8 cellular contexts compared by ENCODE assay signal in genomic region chr1:145892486-145893087, GRCh38. TPM values are rescaled to one million over a fixed set of nuclear protein-coding genes. Genes with fewer than 3 reads are reported as not detected.
A peak's percentile ranks its signal among the peaks of the same experiment; 100 is the strongest.
DNase-seq lines count a peak whose midpoint lies in the region; ATAC-seq and TF ChIP-seq lines count a peak whose summit lies in the region.

No MANE protein-coding gene starts in this region.

- no peak overlapping the region for H2AFZ ChIP-seq in hepatocyte

- DNase-seq in HT-29 (ENCODE audit: low spot score) (peak; percentile 38), ascending aorta (ENCODE audit: low spot score in 2 of 2) (no peak), hepatocyte (ENCODE audit: low spot score) (peak; percentile 45), GF-D8 (lab: John Stamatoyannopoulos, UW) (no peak), BE2C (no peak)

- no peaks in the 10 kb centered on the region for H3K9me3 ChIP-seq in ascending aorta
- H3K9me3 ChIP-seq in hepatocyte (ENCODE audit: low read depth), result no peaks in the 10 kb centered on the region
- H3K9me3 ChIP-seq in stomach smooth muscle (ENCODE audit: control insufficient read depth in 2 of 2, low read length in 2 of 2), result no peaks in the 10 kb centered on the region
- H3K9me3 ChIP-seq in BE2C, result no peaks in the 10 kb centered on the region

- no peaks in the 10 kb centered on the region for H4K20me1 ChIP-seq in hepatocyte (ENCODE audit: insufficient read depth, poor library complexity, severe bottlenecking)

- H3K36me3 ChIP-seq in ascending aorta (peaks cover 24 to 44% of the 10 kb centered on the region in 2 donors), hepatocyte (replicated peaks; ENCODE audit: insufficient read depth, low read depth) (no peaks in the 10 kb centered on the region), stomach smooth muscle (ENCODE audit: control insufficient read depth in 2 of 2, insufficient read depth in 2 of 2, low read length in 2 of 2) (no peaks in the 10 kb centered on the region), BE2C (no peaks in the 10 kb centered on the region)

- H3K9ac ChIP-seq in stomach smooth muscle (ENCODE audit: low read length in 2 of 2), result peak overlapping the region; percentile 58 to 76

- H3K27ac ChIP-seq in ascending aorta (peak overlapping the region; percentile 92 to 98), hepatocyte (peak overlapping the region; percentile 94), stomach smooth muscle (ENCODE audit: low read length) (peak overlapping the region; percentile 75)

- WGBS in hepatocyte (ENCODE audit: low lambda C conversion rate, missing lambda C conversion rate), result 65% methylated on average over 3 of the region's 3 CpGs

- intact Hi-C loops in ascending aorta (cut with DNase I), result loop anchor here (1.0 to 5.0 kb wide), 4 partner anchors 16 to 120 kb away; no protein-coding TSS in a partner anchor

- no peak for ATAC-seq in GM21515 (IDR thresholded peaks at IDR 0.05; ENCODE audit: unreplicated experiment)
- no peak for ATAC-seq in HG02623 (IDR thresholded peaks at IDR 0.05; ENCODE audit: unreplicated experiment)

- H3K4me3 ChIP-seq in ascending aorta (peak overlapping the region in 1 of 2 donors; percentile 23), hepatocyte (no peak overlapping the region), stomach smooth muscle (ENCODE audit: low read length in 2 of 2) (peak overlapping the region in 1 of 2 donors; percentile 67), BE2C (ENCODE audit: low read depth, low read length) (no peak overlapping the region)

- TF ChIP-seq CTCF in ascending aorta (IDR thresholded peaks at IDR 0.05) (no peak), hepatocyte (IDR thresholded peaks at IDR 0.05; ENCODE audit: poor library complexity) (no peak), BE2C (IDR thresholded peaks at IDR 0.05; ENCODE audit: low read depth, low read length) (no peak)

- peak overlapping the region; percentile 69 for H3K4me2 ChIP-seq in hepatocyte

- no peaks in the 10 kb centered on the region for H3K79me2 ChIP-seq in hepatocyte

- peaks cover 14 to 36% of the 10 kb centered on the region in 2 donors for H3K4me1 ChIP-seq in ascending aorta
- H3K4me1 ChIP-seq in hepatocyte (ENCODE audit: insufficient read depth), result peaks cover 16% of the 10 kb centered on the region
- H3K4me1 ChIP-seq in stomach smooth muscle (ENCODE audit: control insufficient read depth, insufficient read depth, low read length), result peaks cover 14% of the 10 kb centered on the region
- peaks cover 6% of the 10 kb centered on the region; the same call in 1 of the 2 replicates for H3K4me1 ChIP-seq in BE2C

- H3K27me3 ChIP-seq in ascending aorta (no peaks in the 10 kb centered on the region), hepatocyte (no peaks in the 10 kb centered on the region), stomach smooth muscle (ENCODE audit: control insufficient read depth in 1 of 2, insufficient read depth in 2 of 2, low read length in 2 of 2) (peaks cover 0 to 2% of the 10 kb centered on the region in 2 donors), BE2C (no peaks in the 10 kb centered on the region)

- H3K9me2 ChIP-seq in hepatocyte (replicated peaks; ENCODE audit: insufficient read depth), result no peaks in the 10 kb centered on the region

RNA-seq across cellular contexts. Expression of gene ANKRD35, which starts 6.9 kb away (rescaled TPM):
- total RNA-seq in HT-29 (2014; rRNA removed; shearing (Covaris generic)), result 0.29 and 0.46 TPM in 2 replicates
- total RNA-seq in ascending aorta (19.9 TPM), hepatocyte (0.43 and 0.76 TPM in 2 replicates)
- 2.2 and 2.4 TPM in 2 replicates for polyA plus RNA-seq in hepatocyte
- not detected for polyA plus RNA-seq in BE2C (2012; ENCODE audit: insufficient read depth, insufficient read length, low read depth)

RNA-seq across cellular contexts. Expression of gene ITGA10, which starts 17.3 kb away (rescaled TPM):
- 0.08 and 0.10 TPM in 2 replicates for total RNA-seq in HT-29 (2014; rRNA removed; shearing (Covaris generic))
- 83.1 TPM for total RNA-seq in ascending aorta
- total RNA-seq in hepatocyte, result 0.60 and 1.3 TPM in 2 replicates
- polyA plus RNA-seq in hepatocyte, result 2.1 and 4.7 TPM in 2 replicates
- polyA plus RNA-seq in BE2C (2012; ENCODE audit: insufficient read depth, insufficient read length, low read depth), result 0.34 TPM

RNA-seq across cellular contexts. Expression of gene PEX11B, which starts 25.9 kb away (rescaled TPM):
- total RNA-seq in HT-29 (2014; rRNA removed; shearing (Covaris generic)), result 10.5 and 11.1 TPM in 2 replicates
- total RNA-seq in ascending aorta (11.2 TPM), hepatocyte (28.1 and 32.3 TPM in 2 replicates)
- 26.8 and 30.4 TPM in 2 replicates for polyA plus RNA-seq in hepatocyte
- 47.2 TPM for polyA plus RNA-seq in BE2C (2012; ENCODE audit: insufficient read depth, insufficient read length, low read depth)

RNA-seq across cellular contexts. Expression of gene PIAS3, which starts 33.7 kb away (rescaled TPM):
- total RNA-seq in HT-29 (2014; rRNA removed; shearing (Covaris generic)), result 15.8 and 25.2 TPM in 2 replicates
- 44.4 TPM for total RNA-seq in ascending aorta
- 18.0 and 18.1 TPM in 2 replicates for total RNA-seq in hepatocyte
- 51.2 and 60.7 TPM in 2 replicates for polyA plus RNA-seq in hepatocyte
- 20.3 TPM for polyA plus RNA-seq in BE2C (2012; ENCODE audit: insufficient read depth, insufficient read length, low read depth)

RNA-seq across cellular contexts. Expression of gene RBM8A, which starts 34.7 kb away (rescaled TPM):
- 88.3 and 93.5 TPM in 2 replicates for total RNA-seq in HT-29 (2014; rRNA removed; shearing (Covaris generic))
- 48.9 TPM for total RNA-seq in ascending aorta
- 141 and 154 TPM in 2 replicates for total RNA-seq in hepatocyte
- polyA plus RNA-seq in hepatocyte, result 185 and 189 TPM in 2 replicates
- 544 TPM for polyA plus RNA-seq in BE2C (2012; ENCODE audit: insufficient read depth, insufficient read length, low read depth)

Comparison
In these comparisons a context has a peak if more than half of its experiments do, and no peak if none do; other contexts are left out.
1. DNase-seq: peak in HT-29 (single experiment) and hepatocyte (single experiment); none in ascending aorta (0 of 2), GF-D8 (single experiment) and BE2C (single experiment).
2. RNA of gene ANKRD35, which starts 6.9 kb away (total RNA-seq): 19.9 TPM in ascending aorta (single experiment); 0.29 to 0.46 TPM in HT-29 and 0.43 to 0.76 TPM in hepatocyte; every median in the first group is over 10 times any median in the second.
3. RNA of gene ITGA10, which starts 17.3 kb away (total RNA-seq): 83.1 TPM in ascending aorta (single experiment); 0.60 to 1.3 TPM in hepatocyte and 0.08 to 0.10 TPM in HT-29; every median in the first group is over 10 times any median in the second.
4. Peak in every context shown above with its lines, with median percentiles within 50 percentile points of each other: H3K27ac ChIP-seq.